Comparison of ENCODE assay signal across 8 cellular contexts in the genomic region with DNA sequence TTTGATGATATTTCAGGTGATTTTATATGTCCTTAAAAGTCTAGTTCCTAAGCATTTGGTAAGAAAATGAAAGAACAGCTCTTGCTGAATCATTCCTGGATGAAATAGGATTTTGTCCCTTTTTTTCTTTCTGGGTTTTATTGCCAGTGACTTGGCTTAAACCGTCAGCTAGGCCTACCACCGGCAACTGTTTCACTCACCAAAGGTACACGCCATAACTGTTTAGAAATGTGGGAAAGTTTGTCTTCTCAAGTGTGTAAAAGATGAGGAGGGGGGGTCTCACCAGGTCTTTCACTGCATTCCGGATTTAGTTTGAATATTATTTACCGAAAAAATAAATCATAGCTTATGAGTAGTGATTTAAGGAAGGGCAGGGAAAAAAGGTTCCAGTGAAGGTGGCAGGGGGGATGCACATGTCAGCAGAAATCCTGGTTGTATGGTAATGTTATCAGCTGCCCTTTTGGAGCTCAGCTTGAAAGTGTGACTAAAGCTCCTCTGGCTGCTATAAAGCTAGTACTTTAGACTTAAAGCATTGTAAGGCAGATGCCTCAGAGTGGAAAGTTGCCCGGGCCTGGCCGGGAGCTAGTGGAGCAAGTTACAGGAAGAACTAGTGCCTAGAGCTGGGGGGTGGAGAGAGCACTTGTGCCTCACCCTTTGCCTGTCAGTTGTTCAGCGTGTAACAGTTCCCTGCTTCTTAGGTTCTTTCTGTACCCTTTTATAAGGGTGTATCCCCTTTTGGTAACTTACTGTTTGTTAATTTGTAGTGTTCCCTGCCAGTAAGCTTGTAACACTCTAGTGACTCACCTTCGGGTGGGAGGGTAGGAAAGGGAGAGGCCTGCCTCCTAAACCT. TPM values are rescaled to one million over a fixed set of nuclear protein-coding genes. Genes with fewer than 3 reads are reported as not detected.
DNase-seq lines count a peak whose midpoint lies in the region; ATAC-seq and TF ChIP-seq lines count a peak whose summit lies in the region.

No MANE protein-coding gene starts in this region.

- 32% methylated on average over 9 of the region's 9 CpGs for WGBS in liver

- peak overlapping the region in 1 of 2 donors; percentile 29 for H3K9ac ChIP-seq in liver (ENCODE audit: low read depth in 1 of 2, low read length in 2 of 2)

- H3K27ac ChIP-seq in liver (ENCODE audit: low read depth in 1 of 2, low read length in 2 of 2) = peak overlapping the region; percentile 72 to 86

- DNase-seq in activated T-cell treated with anti-CD3 and anti-CD28 coated beads for 1 hour (ENCODE audit: low read depth) = peak; percentile 29
- no peak for DNase-seq in activated T-cell treated with anti-CD3 and anti-CD28 coated beads for 4 hours
- DNase-seq in SW480 (ENCODE audit: low spot score) = peak; percentile 60
- DNase-seq in cerebellar cortex (ENCODE audit: low spot score) = peak; percentile 64
- DNase-seq in stimulated activated CD4-positive, alpha-beta T cell treated with anti-CD3 and anti-CD28 coated beads, Interleukin-4, amount 100 ng/mL, for 24 hours = peak; percentile 59
- no peak for DNase-seq in NCI-H1417 treated with DMSO at 0.1 percent for 48 hours (lab: John Stamatoyannopoulos, UW)

- H3K27me3 ChIP-seq in liver (ENCODE audit: control insufficient read depth in 4 of 4, insufficient read depth in 4 of 4, low read length in 3 of 4) = no peaks in the 10 kb centered on the region

- no peak for TF ChIP-seq CTCF in liver (IDR thresholded peaks at IDR 0.05; ENCODE audit: low read depth, low read length, missing input control)

- H3K9me3 ChIP-seq in liver (ENCODE audit: control insufficient read depth in 4 of 4, low read length in 3 of 4) = no peaks in the 10 kb centered on the region

- peak overlapping the region in 1 of 3 donors; percentile 12 for H3K4me3 ChIP-seq in liver (ENCODE audit: low read depth in 1 of 3, low read length in 3 of 3)

- peaks cover 19 to 76% (median 64%) of the 10 kb centered on the region in 4 donors for H3K4me1 ChIP-seq in liver (ENCODE audit: control insufficient read depth in 4 of 4, insufficient read depth in 4 of 4, low read length in 3 of 4)

- no peaks in the 10 kb centered on the region for H3K36me3 ChIP-seq in liver (ENCODE audit: control insufficient read depth in 4 of 4, insufficient read depth in 3 of 4, low read depth in 1 of 4, low read length in 3 of 4)

- no peak for TF ChIP-seq RAD21 in liver (IDR thresholded peaks at IDR 0.05)

- ATAC-seq in GM21576 (IDR thresholded peaks at IDR 0.05; ENCODE audit: unreplicated experiment) = no peak

TF ChIP-seq in liver, 16 proteins besides CTCF, POLR2A, EP300 and RAD21:
- TF ChIP-seq FOXA1 (IDR thresholded peaks at IDR 0.05) (no peak), YY1 (IDR thresholded peaks at IDR 0.05) (peak; percentile 41), FOXA2 (IDR thresholded peaks at IDR 0.05) (no peak), EGR1 (IDR thresholded peaks at IDR 0.05; ENCODE audit: low read depth in 2 of 2) (no peak), HNF4A (conservative IDR thresholded peaks at IDR 0.05) (peak; percentile 73 to 75), JUND (IDR thresholded peaks at IDR 0.05) (peak in 1 of 2 donors; percentile 72), RXRA (IDR thresholded peaks at IDR 0.05) (peak; percentile 13 to 37), TAF1 (conservative IDR thresholded peaks at IDR 0.05) (no peak), NR2F2 (IDR thresholded peaks at IDR 0.05) (no peak), SP1 (IDR thresholded peaks at IDR 0.05) (peak; percentile 64), GABPA (IDR thresholded peaks at IDR 0.05 in 1 of 2, conservative IDR thresholded peaks at IDR 0.05 in 1 of 2) (no peak), HNF4G (IDR thresholded peaks at IDR 0.05) (no peak)
- TF ChIP-seq, protein P1, sequence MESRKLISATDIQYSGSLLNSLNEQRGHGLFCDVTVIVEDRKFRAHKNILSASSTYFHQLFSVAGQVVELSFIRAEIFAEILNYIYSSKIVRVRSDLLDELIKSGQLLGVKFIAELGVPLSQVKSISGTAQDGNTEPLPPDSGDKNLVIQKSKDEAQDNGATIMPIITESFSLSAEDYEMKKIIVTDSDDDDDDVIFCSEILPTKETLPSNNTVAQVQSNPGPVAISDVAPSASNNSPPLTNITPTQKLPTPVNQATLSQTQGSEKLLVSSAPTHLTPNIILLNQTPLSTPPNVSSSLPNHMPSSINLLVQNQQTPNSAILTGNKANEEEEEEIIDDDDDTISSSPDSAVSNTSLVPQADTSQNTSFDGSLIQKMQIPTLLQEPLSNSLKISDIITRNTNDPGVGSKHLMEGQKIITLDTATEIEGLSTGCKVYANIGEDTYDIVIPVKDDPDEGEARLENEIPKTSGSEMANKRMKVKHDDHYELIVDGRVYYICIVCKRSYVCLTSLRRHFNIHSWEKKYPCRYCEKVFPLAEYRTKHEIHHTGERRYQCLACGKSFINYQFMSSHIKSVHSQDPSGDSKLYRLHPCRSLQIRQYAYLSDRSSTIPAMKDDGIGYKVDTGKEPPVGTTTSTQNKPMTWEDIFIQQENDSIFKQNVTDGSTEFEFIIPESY (IDR thresholded peaks at IDR 0.05) = no peak
- TF ChIP-seq, protein P2, sequence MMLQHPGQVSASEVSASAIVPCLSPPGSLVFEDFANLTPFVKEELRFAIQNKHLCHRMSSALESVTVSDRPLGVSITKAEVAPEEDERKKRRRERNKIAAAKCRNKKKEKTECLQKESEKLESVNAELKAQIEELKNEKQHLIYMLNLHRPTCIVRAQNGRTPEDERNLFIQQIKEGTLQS (IDR thresholded peaks at IDR 0.05) = peak; percentile 10
- TF ChIP-seq, protein P3, sequence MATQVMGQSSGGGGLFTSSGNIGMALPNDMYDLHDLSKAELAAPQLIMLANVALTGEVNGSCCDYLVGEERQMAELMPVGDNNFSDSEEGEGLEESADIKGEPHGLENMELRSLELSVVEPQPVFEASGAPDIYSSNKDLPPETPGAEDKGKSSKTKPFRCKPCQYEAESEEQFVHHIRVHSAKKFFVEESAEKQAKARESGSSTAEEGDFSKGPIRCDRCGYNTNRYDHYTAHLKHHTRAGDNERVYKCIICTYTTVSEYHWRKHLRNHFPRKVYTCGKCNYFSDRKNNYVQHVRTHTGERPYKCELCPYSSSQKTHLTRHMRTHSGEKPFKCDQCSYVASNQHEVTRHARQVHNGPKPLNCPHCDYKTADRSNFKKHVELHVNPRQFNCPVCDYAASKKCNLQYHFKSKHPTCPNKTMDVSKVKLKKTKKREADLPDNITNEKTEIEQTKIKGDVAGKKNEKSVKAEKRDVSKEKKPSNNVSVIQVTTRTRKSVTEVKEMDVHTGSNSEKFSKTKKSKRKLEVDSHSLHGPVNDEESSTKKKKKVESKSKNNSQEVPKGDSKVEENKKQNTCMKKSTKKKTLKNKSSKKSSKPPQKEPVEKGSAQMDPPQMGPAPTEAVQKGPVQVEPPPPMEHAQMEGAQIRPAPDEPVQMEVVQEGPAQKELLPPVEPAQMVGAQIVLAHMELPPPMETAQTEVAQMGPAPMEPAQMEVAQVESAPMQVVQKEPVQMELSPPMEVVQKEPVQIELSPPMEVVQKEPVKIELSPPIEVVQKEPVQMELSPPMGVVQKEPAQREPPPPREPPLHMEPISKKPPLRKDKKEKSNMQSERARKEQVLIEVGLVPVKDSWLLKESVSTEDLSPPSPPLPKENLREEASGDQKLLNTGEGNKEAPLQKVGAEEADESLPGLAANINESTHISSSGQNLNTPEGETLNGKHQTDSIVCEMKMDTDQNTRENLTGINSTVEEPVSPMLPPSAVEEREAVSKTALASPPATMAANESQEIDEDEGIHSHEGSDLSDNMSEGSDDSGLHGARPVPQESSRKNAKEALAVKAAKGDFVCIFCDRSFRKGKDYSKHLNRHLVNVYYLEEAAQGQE (IDR thresholded peaks at IDR 0.05) = no peak
- TF ChIP-seq, protein P4, sequence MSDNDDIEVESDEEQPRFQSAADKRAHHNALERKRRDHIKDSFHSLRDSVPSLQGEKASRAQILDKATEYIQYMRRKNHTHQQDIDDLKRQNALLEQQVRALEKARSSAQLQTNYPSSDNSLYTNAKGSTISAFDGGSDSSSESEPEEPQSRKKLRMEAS (IDR thresholded peaks at IDR 0.05) = peak; percentile 34

RNA-seq across cellular contexts. Expression of a gene that starts 3.1 kb away (rescaled TPM):
- 100 to 1,000 TPM in 1 of 2 donors, 10 to 100 TPM in 1; 80.8 to 128 TPM for total RNA-seq in liver
- polyA plus RNA-seq in liver = 10 to 100 TPM; 68.6 to 84.5 TPM

Comparison
In these comparisons a context has a peak if more than half of its experiments do, and no peak if none do; other contexts are left out.
1. DNase-seq: peak in activated T-cell treated with anti-CD3 and anti-CD28 coated beads for 1 hour (single experiment), SW480 (single experiment), cerebellar cortex (single experiment) and stimulated activated CD4-positive, alpha-beta T cell treated with anti-CD3 and anti-CD28 coated beads, Interleukin-4, amount 100 ng/mL, for 24 hours (single experiment); none in activated T-cell treated with anti-CD3 and anti-CD28 coated beads for 4 hours (single experiment) and NCI-H1417 treated with DMSO at 0.1 percent for 48 hours (single experiment).